In genomic region chr17:83053021-83053778, GRCh38 we compare ENCODE assay signal across 9 cellular contexts. TPM values are rescaled to one million over a fixed set of nuclear protein-coding genes. Genes with fewer than 3 reads are reported as not detected.
DNase-seq lines count a peak whose midpoint lies in the region; ATAC-seq and TF ChIP-seq lines count a peak whose summit lies in the region.
"Had no signal": no experiment of that assay in that cellular context is flagged by ENCODE, and none has a peak within 500 bp of the region (broad histone marks: within the 10 kb centered on the region; RNA-seq: fewer than 3 reads in every experiment).

No MANE protein-coding gene starts in this region.

- peaks cover 33% of the 10 kb centered on the region for H3K4me1 Mint-ChIP-seq in activated CD4-positive, alpha-beta memory T cell treated with anti-CD3 and anti-CD28 coated beads for 36 hours (ENCODE audit: low read depth)

- H3K36me3 ChIP-seq in heart right ventricle, result peaks cover 0 to 3% (median 0%) of the 10 kb centered on the region in 9 donors

- no peaks in the 10 kb centered on the region for H3K27me3 Mint-ChIP-seq in activated CD4-positive, alpha-beta memory T cell treated with anti-CD3 and anti-CD28 coated beads for 36 hours

- H3K4me3 ChIP-seq in heart right ventricle, result no peak overlapping the region

- no peak for TF ChIP-seq CTCF in heart right ventricle (IDR thresholded peaks at IDR 0.05)

- H3K36me3 Mint-ChIP-seq in activated CD4-positive, alpha-beta memory T cell treated with anti-CD3 and anti-CD28 coated beads for 36 hours, result peaks cover 3% of the 10 kb centered on the region

- peak overlapping the region; percentile 81 for H3K27ac Mint-ChIP-seq in activated CD4-positive, alpha-beta memory T cell treated with anti-CD3 and anti-CD28 coated beads for 36 hours

- POLR2A ChIA-PET in activated CD4-positive, alpha-beta memory T cell treated with anti-CD3 and anti-CD28 coated beads for 36 hours (lab: Charles Lee), result no interaction called here

- H3K9me3 Mint-ChIP-seq in activated CD4-positive, alpha-beta memory T cell treated with anti-CD3 and anti-CD28 coated beads for 36 hours, result no peaks in the 10 kb centered on the region

- WGBS in heart right ventricle, 2 donors, result 65 to 70% methylated on average over 16 of the region's 16 CpGs

- DNase-seq in COLO829 (ENCODE audit: low spot score) (peak; percentile 6), heart right ventricle (no peak), sciatic nerve (ENCODE audit: low spot score) (peak; percentile 63), NCI-H2029 treated with DMSO at 0.1 percent for 48 hours (lab: John Stamatoyannopoulos, UW) (no peak), dedifferentiated amniotic fluid mesenchymal stem cell (ENCODE audit: extremely low spot score) (no peak)
- DNase-seq in activated CD4-positive, alpha-beta memory T cell treated with anti-CD3 and anti-CD28 coated beads for 36 hours, result no peak
- DNase-seq: NCI-H1694 treated with DMSO at 0.1 percent for 48 hours had no signal

- H3K27me3 ChIP-seq in heart right ventricle, result no peaks in the 10 kb centered on the region

- CTCF ChIA-PET in activated CD4-positive, alpha-beta memory T cell treated with anti-CD3 and anti-CD28 coated beads for 36 hours (lab: Charles Lee), result no interaction called here

- H3K4me3 Mint-ChIP-seq in activated CD4-positive, alpha-beta memory T cell treated with anti-CD3 and anti-CD28 coated beads for 36 hours, result no peak overlapping the region

- H3K4me1 ChIP-seq in heart right ventricle, result peaks cover 4 to 64% (median 34%) of the 10 kb centered on the region in 9 donors

- no peak for ATAC-seq in heart right ventricle
- no peak for ATAC-seq in sciatic nerve
- no peak for ATAC-seq in GM21576 (IDR thresholded peaks at IDR 0.05; ENCODE audit: unreplicated experiment)
- ATAC-seq in GM21423 (IDR thresholded peaks at IDR 0.05; ENCODE audit: unreplicated experiment), result no peak

- intact Hi-C loops in activated CD4-positive, alpha-beta memory T cell treated with anti-CD3 and anti-CD28 coated beads for 36 hours (cut with micrococcal nuclease), result loop anchor here (10.0 kb wide), 1 partner anchor 168 kb away; no protein-coding TSS in a partner anchor
- intact Hi-C loops in heart right ventricle (cut with DNase I), result loop anchor here in 1 of 10 donors (10.0 kb wide), 1 partner anchor 268 kb away; no protein-coding TSS in a partner anchor
- intact Hi-C loops in sciatic nerve (cut with DNase I), result no loop called here

- H3K9me3 ChIP-seq in heart right ventricle, result no peaks in the 10 kb centered on the region

- peak overlapping the region in 9 of 10 donors; percentile 7 to 87 (median 63) for H3K27ac ChIP-seq in heart right ventricle

RNA-seq across cellular contexts. Expression of gene METRNL, which starts 26.2 kb away (rescaled TPM):
- 10 to 100 TPM; 62.8 to 71.1 TPM for total RNA-seq in activated CD4-positive, alpha-beta memory T cell treated with anti-CD3 and anti-CD28 coated beads for 36 hours
- 10 to 100 TPM; 56.0 to 90.1 (median 70.9) TPM for total RNA-seq in heart right ventricle
- 100 to 1,000 TPM in 1 of 2 donors, 10 to 100 TPM in 1; 39.0 to 134 TPM for polyA plus RNA-seq in heart right ventricle
- total RNA-seq in sciatic nerve, result 131 TPM

Comparison
In these comparisons a context has a peak if more than half of its experiments do, and no peak if none do; other contexts are left out.
1. DNase-seq: peak in COLO829 (single experiment) and sciatic nerve (single experiment); none in activated CD4-positive, alpha-beta memory T cell treated with anti-CD3 and anti-CD28 coated beads for 36 hours (single experiment), heart right ventricle (0 of 2), NCI-H2029 treated with DMSO at 0.1 percent for 48 hours (single experiment) and dedifferentiated amniotic fluid mesenchymal stem cell (single experiment).